ENCODE assay signal across 9 cellular contexts in the genomic region with DNA sequence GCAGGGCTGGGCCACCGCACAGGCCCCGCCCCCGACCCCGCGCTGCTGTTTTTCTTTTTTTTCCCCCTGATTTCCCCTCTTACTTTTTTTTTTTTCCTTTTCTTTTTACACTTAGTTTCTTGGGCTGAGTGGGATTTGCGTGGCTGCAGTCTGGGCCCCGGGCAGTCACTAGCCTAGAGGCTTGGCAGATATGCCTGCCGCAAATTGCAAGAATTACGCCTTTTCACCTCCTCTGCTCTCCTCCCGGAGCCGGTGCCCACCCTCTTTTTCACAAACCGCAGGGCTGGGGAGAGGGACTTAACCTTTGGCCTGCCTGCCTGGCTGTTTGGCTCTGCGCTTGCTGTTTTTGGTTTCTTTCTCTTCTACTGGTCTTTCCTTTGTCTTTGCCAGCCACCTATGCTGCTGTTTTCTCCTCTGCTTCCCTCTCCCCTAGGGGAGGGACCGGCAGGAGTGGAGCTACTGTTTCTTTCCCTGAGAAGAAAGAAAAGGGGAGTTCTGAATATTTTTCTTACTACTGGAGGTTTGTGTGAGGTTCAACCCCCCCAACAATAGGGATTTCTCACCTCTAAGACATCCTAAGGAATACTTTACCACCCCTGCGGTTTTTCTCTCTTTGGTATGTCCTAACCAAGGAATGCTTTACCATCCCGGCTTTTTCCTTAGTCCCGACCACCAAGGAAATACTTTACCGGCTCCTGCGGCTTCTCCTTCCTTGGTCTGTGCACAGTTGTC. TPM values are rescaled to one million over a fixed set of nuclear protein-coding genes. Genes with fewer than 3 reads are reported as not detected.
DNase-seq lines count a peak whose midpoint lies in the region; ATAC-seq and TF ChIP-seq lines count a peak whose summit lies in the region.
"Had no signal": no experiment of that assay in that cellular context is flagged by ENCODE, and none has a peak within 500 bp of the region (broad histone marks: within the 10 kb centered on the region; RNA-seq: fewer than 3 reads in every experiment).

No MANE protein-coding gene starts in this region.

- POLR2A ChIA-PET in OCI-LY7 (lab: Charles Lee): no interaction called here

- no peaks in the 10 kb centered on the region for H3K9me2 ChIP-seq in OCI-LY7 (ENCODE audit: insufficient read depth, low read length)

- no peaks in the 10 kb centered on the region for H3K27me3 ChIP-seq in duodenal mucosa (ENCODE audit: control insufficient read depth in 1 of 2, insufficient read depth in 2 of 2, low read length in 2 of 2)
- H3K27me3 ChIP-seq in lower lobe of right lung (ENCODE audit: low read depth): no peaks in the 10 kb centered on the region
- H3K27me3 ChIP-seq in thyroid gland: no peaks in the 10 kb centered on the region

- H3K36me3 ChIP-seq in duodenal mucosa (ENCODE audit: control insufficient read depth in 1 of 2, insufficient read depth in 2 of 2, low read length in 2 of 2) (peaks cover 0 to 12% of the 10 kb centered on the region in 2 donors), lower lobe of right lung (peaks cover 13% of the 10 kb centered on the region), thyroid gland (peaks cover 3 to 6% of the 10 kb centered on the region in 2 donors), OCI-LY7 (ENCODE audit: insufficient read depth, low read length) (peaks cover 33% of the 10 kb centered on the region)

- ATAC-seq in lower lobe of right lung (peak; percentile 55 to 60), HG03354 (IDR thresholded peaks at IDR 0.05; ENCODE audit: poor library complexity, severe bottlenecking, unreplicated experiment) (no peak)

- TF ChIP-seq POLR2A in thyroid gland (IDR thresholded peaks at IDR 0.05): no peak

- H3K9me3 ChIP-seq in duodenal mucosa (ENCODE audit: control insufficient read depth in 1 of 2, low read length in 2 of 2) (no peaks in the 10 kb centered on the region), lower lobe of right lung (no peaks in the 10 kb centered on the region), thyroid gland (no peaks in the 10 kb centered on the region), OCI-LY7 (ENCODE audit: low read length) (no peaks in the 10 kb centered on the region)

- CTCF ChIA-PET in OCI-LY7 (lab: Charles Lee; ENCODE audit: unreplicated experiment): no interaction called here

- DNase-seq in DMS79 (lab: John Stamatoyannopoulos, UW) (peak; percentile 51), NCI-H2227 (lab: John Stamatoyannopoulos, UW; ENCODE audit: unreplicated experiment) (peak; percentile 70), lower lobe of right lung (no peak), thyroid gland (peak; percentile 6 to 35), OCI-LY7 (ENCODE audit: low spot score) (no peak), NCI-H1436 (lab: John Stamatoyannopoulos, UW) (no peak)

- peak overlapping the region; percentile 65 to 77 for H3K9ac ChIP-seq in duodenal mucosa (ENCODE audit: low read depth in 1 of 2, low read length in 2 of 2)
- H3K9ac ChIP-seq: KMS-11 had no signal

- BruUV-seq in OCI-LY7 (replicated peaks; lab: Mats Ljungman, UMichigan): no TSS peak

- intact Hi-C loops in lower lobe of right lung (cut with DNase I) (no loop called here), thyroid gland (cut with DNase I) (no loop called here), OCI-LY7 (cut with micrococcal nuclease; ENCODE audit: unreplicated experiment) (no loop called here)

- H3K27ac ChIP-seq in duodenal mucosa (ENCODE audit: low read depth, low read length) (peak overlapping the region; percentile 34), lower lobe of right lung (peak overlapping the region; percentile 79), thyroid gland (peak overlapping the region in 2 of 3 donors; percentile 32 to 68), OCI-LY7 (ENCODE audit: low read depth, low read length, poor library complexity, severe bottlenecking) (no peak overlapping the region)
- H3K27ac ChIP-seq: KMS-11 had no signal

- H3K79me2 ChIP-seq in OCI-LY7 (ENCODE audit: insufficient read depth, low read depth, low read length): no peaks in the 10 kb centered on the region

- peak overlapping the region; percentile 68 to 80 for H3K4me3 ChIP-seq in duodenal mucosa (ENCODE audit: low read depth in 1 of 2, low read length in 2 of 2)
- H3K4me3 ChIP-seq in lower lobe of right lung: peak overlapping the region; percentile 58
- H3K4me3 ChIP-seq in thyroid gland (replicated peaks in 1 of 3): peak overlapping the region in 2 of 3 donors; percentile 11 to 39
- H3K4me3 ChIP-seq in OCI-LY7 (ENCODE audit: low read depth, low read length, poor library complexity, severe bottlenecking): no peak overlapping the region

- 8 to 14% methylated on average over 19 of the region's 19 CpGs for WGBS in thyroid gland, 2 donors

- no peak overlapping the region for H3K4me2 ChIP-seq in OCI-LY7 (ENCODE audit: low read length)
- H3K4me2 ChIP-seq: KMS-11 had no signal

- H3K4me1 ChIP-seq in duodenal mucosa (ENCODE audit: control insufficient read depth in 1 of 2, insufficient read depth in 2 of 2, low read length in 2 of 2) (peaks cover 13 to 14% of the 10 kb centered on the region in 2 donors), lower lobe of right lung (peaks cover 31% of the 10 kb centered on the region), thyroid gland (peaks cover 7 to 8% of the 10 kb centered on the region in 2 donors), OCI-LY7 (ENCODE audit: insufficient read depth, low read length, poor library complexity, severe bottlenecking) (peaks cover 8% of the 10 kb centered on the region)

- no peak overlapping the region for H2AFZ ChIP-seq in OCI-LY7 (ENCODE audit: low read length)

- H4K20me1 ChIP-seq in OCI-LY7 (ENCODE audit: insufficient read depth, low read length): no peaks in the 10 kb centered on the region

- TF ChIP-seq CTCF in lower lobe of right lung (IDR thresholded peaks at IDR 0.05) (no peak), thyroid gland (IDR thresholded peaks at IDR 0.05) (no peak), OCI-LY7 (conservative IDR thresholded peaks at IDR 0.05; ENCODE audit: low read length) (no peak)

RNA-seq across cellular contexts. Expression of gene ZNF552, which starts 11.0 kb away (rescaled TPM):
- 20.0 TPM for total RNA-seq in lower lobe of right lung
- total RNA-seq in thyroid gland: 10 to 100 TPM in 2 of 4 donors, 1 to 10 TPM in 2; 5.3 to 13.6 (median 10.2) TPM
- 8.6 and 10.2 TPM in 2 replicates for total RNA-seq in OCI-LY7 (2014; rRNA removed; shearing (Covaris generic))
- 11.4 and 12.5 TPM in 2 replicates for total RNA-seq in OCI-LY7 (2022)

RNA-seq across cellular contexts. Expression of gene ZNF587B, which starts 26.3 kb away (rescaled TPM):
- total RNA-seq in lower lobe of right lung (12.5 TPM), thyroid gland (10 to 100 TPM; 21.8 to 35.8 (median 23.9) TPM), OCI-LY7 (2022) (24.6 and 25.8 TPM in 2 replicates)
- total RNA-seq in OCI-LY7 (2014; rRNA removed; shearing (Covaris generic)): 19.8 and 20.2 TPM in 2 replicates

RNA-seq across cellular contexts. Expression of gene ZNF586, which starts 34.3 kb away (rescaled TPM):
- total RNA-seq in lower lobe of right lung (21.8 TPM), thyroid gland (10 to 100 TPM; 23.8 to 30.5 (median 27.5) TPM), OCI-LY7 (2022) (23.8 and 25.2 TPM in 2 replicates)
- 19.7 and 21.6 TPM in 2 replicates for total RNA-seq in OCI-LY7 (2014; rRNA removed; shearing (Covaris generic))

RNA-seq across cellular contexts. Expression of gene ZNF587, which starts 45.9 kb away (rescaled TPM):
- total RNA-seq in lower lobe of right lung (25.6 TPM), thyroid gland (10 to 100 TPM; 15.9 to 36.5 (median 24.4) TPM), OCI-LY7 (2022) (45.9 and 52.5 TPM in 2 replicates)
- total RNA-seq in OCI-LY7 (2014; rRNA removed; shearing (Covaris generic)): 22.7 and 25.0 TPM in 2 replicates

RNA-seq across cellular contexts. Expression of gene ZNF776, which starts 57.1 kb away (rescaled TPM):
- 16.2 TPM for total RNA-seq in lower lobe of right lung
- total RNA-seq in thyroid gland: 10 to 100 TPM; 17.6 to 24.4 (median 22.4) TPM
- 17.3 and 36.0 TPM in 2 replicates for total RNA-seq in OCI-LY7 (2014; rRNA removed; shearing (Covaris generic))
- total RNA-seq in OCI-LY7 (2022): 19.6 and 20.6 TPM in 2 replicates

Comparison
In these comparisons a context has a peak if more than half of its experiments do, and no peak if none do; other contexts are left out.
1. DNase-seq: peak in DMS79 (single experiment), NCI-H2227 (single experiment) and thyroid gland (2 of 2); none in lower lobe of right lung (single experiment), OCI-LY7 (single experiment) and NCI-H1436 (single experiment).